In the genomic region with DNA sequence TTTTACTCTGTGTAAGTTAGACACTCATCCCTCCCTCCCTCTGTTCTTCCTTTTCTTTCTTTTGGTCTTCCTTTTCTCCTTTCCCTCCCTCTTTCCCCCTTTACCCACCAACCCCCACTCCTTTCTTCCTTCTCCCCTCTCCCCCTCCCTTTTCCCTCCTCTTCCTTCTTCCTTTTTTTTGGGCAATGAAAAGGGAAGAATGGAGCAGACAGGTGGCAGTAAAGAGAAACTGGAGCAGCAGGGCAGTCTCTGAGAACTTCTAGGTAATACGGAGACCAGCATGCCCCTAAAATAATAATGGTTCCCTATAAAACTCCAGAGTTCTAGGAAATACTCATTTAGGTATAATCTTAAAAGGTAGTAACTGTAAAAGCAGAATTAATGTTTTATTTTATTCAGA, we compare ENCODE assay signal across 14 cellular contexts.
"Had no signal": no experiment of that assay in that cellular context is flagged by ENCODE, and none has a peak within 500 bp of the region (broad histone marks: within the 10 kb centered on the region; RNA-seq: fewer than 3 reads in every experiment).

No MANE protein-coding gene starts in this region.

- H3K9me3 ChIP-seq: gastrocnemius medialis, mucosa of descending colon had no signal

- H3K4me3 ChIP-seq: gastrocnemius medialis, mucosa of descending colon had no signal

- H3K27ac ChIP-seq: gastrocnemius medialis had no signal

- DNase-seq: activated B cell treated with CpG ODN at 0.5 μM for 24 hours; activated CD4-positive, alpha-beta memory T cell treated with anti-CD3 and anti-CD28 coated beads, Interleukin-2, amount 10 ng/mL, durations not matched to agents 7 days and 5 days; activated CD4-positive, alpha-beta T cell treated with anti-CD3 and anti-CD28 coated beads for 48 hours; activated naive CD4-positive, alpha-beta T cell; activated naive CD8-positive, alpha-beta T cell treated with anti-CD3 and anti-CD28 coated beads, Interleukin-2, amount 10 ng/mL, durations not matched to agents 7 days and 5 days; activated T-cell treated with anti-CD3 and anti-CD28 coated beads, Interleukin-2, amount 50 U/mL, for 1 hour; amygdala; gastrocnemius medialis; head of caudate nucleus; mucosa of descending colon; naive B cell; stimulated activated CD4-positive, alpha-beta T cell treated with anti-CD3 and anti-CD28 coated beads, Interleukin-2, amount 100 ng/mL, for 24 hours; stimulated activated naive CD8-positive, alpha-beta T cell treated with anti-CD3 and anti-CD28 coated beads, Interleukin-15, amount 100 ng/mL, for 72 hours; T-helper 2 cell had no signal

- H3K27me3 ChIP-seq: gastrocnemius medialis had no signal

- H3K36me3 ChIP-seq: gastrocnemius medialis had no signal
